Comparison of ENCODE assay signal across 1 cellular context in genomic region chr22:22058649-22059475, GRCh38.
TF ChIP-seq lines count a peak whose summit lies in the region.

No MANE protein-coding gene starts in this region.

TF ChIP-seq in H1, 55 proteins besides CTCF, POLR2A, EP300 and RAD21 (continued from another document):
- TF ChIP-seq CHD7 (IDR thresholded peaks at IDR 0.05; ENCODE audit: insufficient replicate concordance, low read length), result no peak
